ENCODE assay signal across 9 cellular contexts in genomic region chr1:116020668-116021272, GRCh38. TPM values are rescaled to one million over a fixed set of nuclear protein-coding genes. Genes with fewer than 3 reads are reported as not detected.
DNase-seq lines count a peak whose midpoint lies in the region; ATAC-seq and TF ChIP-seq lines count a peak whose summit lies in the region.
"Had no signal": no experiment of that assay in that cellular context is flagged by ENCODE, and none has a peak within 500 bp of the region (broad histone marks: within the 10 kb centered on the region; RNA-seq: fewer than 3 reads in every experiment).

No MANE protein-coding gene starts in this region.

- H3K27me3 ChIP-seq in thoracic aorta (replicated peaks; ENCODE audit: insufficient read depth) = no peaks in the 10 kb centered on the region

- no peaks in the 10 kb centered on the region for H3K9me3 Mint-ChIP-seq in activated CD4-positive, alpha-beta memory T cell treated with anti-CD3 and anti-CD28 coated beads, Interleukin-2, amount 10 ng/mL, durations not matched to agents 7 days and 5 days
- H3K9me3 Mint-ChIP-seq in naive B cell = no peaks in the 10 kb centered on the region
- H3K9me3 Mint-ChIP-seq: IgD-negative memory B cell had no signal

- no peaks in the 10 kb centered on the region for H3K9me3 ChIP-seq in thoracic aorta

- H3K4me1 Mint-ChIP-seq in activated CD4-positive, alpha-beta memory T cell treated with anti-CD3 and anti-CD28 coated beads, Interleukin-2, amount 10 ng/mL, durations not matched to agents 7 days and 5 days = no peaks in the 10 kb centered on the region
- no peaks in the 10 kb centered on the region for H3K4me1 Mint-ChIP-seq in naive B cell

- no peak overlapping the region for H3K27ac ChIP-seq in thoracic aorta

- CTCF ChIA-PET in activated CD4-positive, alpha-beta memory T cell treated with anti-CD3 and anti-CD28 coated beads, Interleukin-2, amount 10 ng/mL, durations not matched to agents 7 days and 5 days (lab: Charles Lee) = interaction anchor here (0.7 to 3.9 kb wide), 22 partner anchors 9 to 464 kb away, joined by 3 to 34 read pairs (median 4); no protein-coding TSS in a partner anchor

- H3K4me3 ChIP-seq in epithelial cell of esophagus (ENCODE audit: low read length) = no peak overlapping the region
- H3K4me3 ChIP-seq in thoracic aorta = no peak overlapping the region

- no peaks in the 10 kb centered on the region for H3K4me1 ChIP-seq in thoracic aorta (ENCODE audit: control insufficient read depth in 1 of 2, low read depth in 2 of 2)

- peak; percentile 85 for TF ChIP-seq CTCF in epithelial cell of esophagus (IDR thresholded peaks at IDR 0.05; ENCODE audit: insufficient read depth, low read depth, low read length, missing control alignments)
- TF ChIP-seq CTCF in thoracic aorta (IDR thresholded peaks at IDR 0.05) = peak; percentile 54

- H3K36me3 ChIP-seq in thoracic aorta = no peaks in the 10 kb centered on the region

- peak; percentile 87 for DNase-seq in Ammon's horn (ENCODE audit: low spot score)
- peak; percentile 31 for DNase-seq in NCI-H510A treated with DMSO at 0.1 percent for 48 hours (lab: John Stamatoyannopoulos, UW)
- peak; percentile 56 for DNase-seq in activated CD4-positive, alpha-beta memory T cell treated with anti-CD3 and anti-CD28 coated beads, Interleukin-2, amount 10 ng/mL, durations not matched to agents 7 days and 5 days
- DNase-seq in epithelial cell of esophagus (ENCODE audit: low read depth) = peak; percentile 80
- peak; percentile 22 for DNase-seq in naive B cell
- DNase-seq in thoracic aorta (ENCODE audit: low spot score) = no peak

- no peak overlapping the region for H3K4me3 Mint-ChIP-seq in activated CD4-positive, alpha-beta memory T cell treated with anti-CD3 and anti-CD28 coated beads, Interleukin-2, amount 10 ng/mL, durations not matched to agents 7 days and 5 days
- no peak overlapping the region for H3K4me3 Mint-ChIP-seq in naive B cell
- H3K4me3 Mint-ChIP-seq: IgD-negative memory B cell had no signal

- H3K27ac Mint-ChIP-seq in activated CD4-positive, alpha-beta memory T cell treated with anti-CD3 and anti-CD28 coated beads, Interleukin-2, amount 10 ng/mL, durations not matched to agents 7 days and 5 days = no peak overlapping the region
- H3K27ac Mint-ChIP-seq in naive B cell = no peak overlapping the region
- H3K27ac Mint-ChIP-seq: IgD-negative memory B cell had no signal

- POLR2A ChIA-PET in activated CD4-positive, alpha-beta memory T cell treated with anti-CD3 and anti-CD28 coated beads, Interleukin-2, amount 10 ng/mL, durations not matched to agents 7 days and 5 days (lab: Charles Lee) = no interaction called here

- peaks cover 7% of the 10 kb centered on the region for H3K27me3 Mint-ChIP-seq in activated CD4-positive, alpha-beta memory T cell treated with anti-CD3 and anti-CD28 coated beads, Interleukin-2, amount 10 ng/mL, durations not matched to agents 7 days and 5 days
- H3K27me3 Mint-ChIP-seq in naive B cell = peaks cover 0 to 8% (median 0%) of the 10 kb centered on the region in 3 donors
- H3K27me3 Mint-ChIP-seq: IgD-negative memory B cell had no signal

- peak; percentile 92 for ATAC-seq in GM18867 (IDR thresholded peaks at IDR 0.05; ENCODE audit: unreplicated experiment)
- peak; percentile 77 for ATAC-seq in HG03097 (IDR thresholded peaks at IDR 0.05; ENCODE audit: low FRiP score, unreplicated experiment)
- ATAC-seq in naive B cell (ENCODE audit: low read depth in 2 of 2) = peak; percentile 23 to 35
- ATAC-seq in thoracic aorta (ENCODE audit: insufficient number of reproducible peaks, low FRiP score, low read depth) = no peak

- no peaks in the 10 kb centered on the region for H3K36me3 Mint-ChIP-seq in activated CD4-positive, alpha-beta memory T cell treated with anti-CD3 and anti-CD28 coated beads, Interleukin-2, amount 10 ng/mL, durations not matched to agents 7 days and 5 days (ENCODE audit: low read depth)
- no peaks in the 10 kb centered on the region for H3K36me3 Mint-ChIP-seq in naive B cell

RNA-seq across cellular contexts. Expression of gene SLC22A15, which starts 44.5 kb away (rescaled TPM):
- 1 to 10 TPM; 1.2 to 1.3 TPM for total RNA-seq in activated CD4-positive, alpha-beta memory T cell treated with anti-CD3 and anti-CD28 coated beads, Interleukin-2, amount 10 ng/mL, durations not matched to agents 7 days and 5 days
- under 1 TPM in 4 of 6 donors, not detected in 2; 0.13 to 0.53 (median 0.25) TPM for polyA plus RNA-seq in naive B cell (ENCODE audit: low read depth in 6 of 6)
- 10 to 100 TPM in 1 of 2 donors, 1 to 10 TPM in 1; 7.3 to 11.9 TPM for total RNA-seq in thoracic aorta
